In genomic region chr11:6473481-6474422, GRCh38 we compare ENCODE assay signal across 8 cellular contexts. TPM values are rescaled to one million over a fixed set of nuclear protein-coding genes. Genes with fewer than 3 reads are reported as not detected.
DNase-seq lines count a peak whose midpoint lies in the region; ATAC-seq and TF ChIP-seq lines count a peak whose summit lies in the region.

TSS of gene TRIM3 (minus strand) at chr11:6473941. CDS start at chr11:6465695, 8,246 bp downstream.

- no peaks in the 10 kb centered on the region for H3K27me3 ChIP-seq in ACC112 (ENCODE audit: insufficient read depth, low read length)
- H3K27me3 ChIP-seq in right lobe of liver, result no peaks in the 10 kb centered on the region

- TF ChIP-seq POLR2A in right lobe of liver (IDR thresholded peaks at IDR 0.05), result peak; percentile 88

- DNase-seq in NCI-H510A (lab: John Stamatoyannopoulos, UW) (peak; percentile 65), dermis microvascular lymphatic vessel endothelial cell (ENCODE audit: low read depth in 2 of 2) (peak; percentile 41 to 91), right lobe of liver (peak; percentile 96 to 97 (median 97))
- peak; percentile 60 to 67 for DNase-seq in activated CD4-positive, alpha-beta T cell treated with anti-CD3 and anti-CD28 coated beads, Interleukin-2, amount 50 U/mL, for 4 hours
- DNase-seq in stimulated activated CD4-positive, alpha-beta T cell treated with anti-CD3 and anti-CD28 coated beads, Interleukin-4, amount 100 ng/mL, for 24 hours, result peak; percentile 61

- peaks cover 14% of the 10 kb centered on the region for H3K79me2 ChIP-seq in ACC112 (ENCODE audit: control insufficient read depth, insufficient read depth, low read length, unreplicated experiment)

- H3K4me3 ChIP-seq in ACC112 (ENCODE audit: low read depth, low read length), result peak within 1 kb of the TSS; percentile 84
- peak within 1 kb of the TSS; percentile 70 to 76 (median 71) for H3K4me3 ChIP-seq in right lobe of liver

- H2AFZ ChIP-seq in ACC112 (ENCODE audit: low read length, unreplicated experiment), result peak within 1 kb of the TSS; percentile 90

- H3K36me3 ChIP-seq in ACC112 (ENCODE audit: insufficient read depth, low read length) (0 out of 2 replicates have a peak, but pooled peaks cover 8% of the 10 kb centered on the region), right lobe of liver (peaks cover 0 to 17% (median 6%) of the 10 kb centered on the region in 4 donors)

- no peak for TF ChIP-seq CTCF in right lobe of liver (IDR thresholded peaks at IDR 0.05)

- intact Hi-C loops in right lobe of liver (cut with DNase I), result no loop called here

- ATAC-seq in GM18907 (IDR thresholded peaks at IDR 0.05; ENCODE audit: unreplicated experiment), result peak; percentile 59
- peak; percentile 53 for ATAC-seq in HG03196 (IDR thresholded peaks at IDR 0.05; ENCODE audit: unreplicated experiment)
- peak; percentile 84 to 95 (median 90) for ATAC-seq in right lobe of liver

- no peaks in the 10 kb centered on the region for H3K9me3 ChIP-seq in right lobe of liver

- peak within 1 kb of the TSS; percentile 62 for H3K27ac ChIP-seq in ACC112 (ENCODE audit: low read depth, low read length)
- peak within 1 kb of the TSS; percentile 75 to 82 (median 79) for H3K27ac ChIP-seq in right lobe of liver

- H3K4me1 ChIP-seq in ACC112 (ENCODE audit: control insufficient read depth, insufficient read depth, low read length, unreplicated experiment), result peaks cover 15% of the 10 kb centered on the region
- H3K4me1 ChIP-seq in right lobe of liver, result peaks cover 0 to 22% (median 3%) of the 10 kb centered on the region in 4 donors

- WGBS in right lobe of liver (ENCODE audit: insufficient coverage, low coverage, low lambda C conversion rate, missing lambda C conversion rate), result 3% methylated on average over 19 of the region's 87 CpGs

RNA-seq across cellular contexts. Expression of gene TRIM3, which starts in this region (rescaled TPM):
- total RNA-seq in dermis microvascular lymphatic vessel endothelial cell, result 15.3 and 23.3 TPM in 2 replicates
- total RNA-seq in right lobe of liver, result 1 to 10 TPM; 5.0 to 8.9 (median 6.7) TPM

Comparison
In these comparisons a context has a peak if more than half of its experiments do, and no peak if none do; other contexts are left out.
1. Peak in every context shown above with its lines: DNase-seq, ATAC-seq, H3K4me3 ChIP-seq and H3K27ac ChIP-seq.